In the genomic region with DNA sequence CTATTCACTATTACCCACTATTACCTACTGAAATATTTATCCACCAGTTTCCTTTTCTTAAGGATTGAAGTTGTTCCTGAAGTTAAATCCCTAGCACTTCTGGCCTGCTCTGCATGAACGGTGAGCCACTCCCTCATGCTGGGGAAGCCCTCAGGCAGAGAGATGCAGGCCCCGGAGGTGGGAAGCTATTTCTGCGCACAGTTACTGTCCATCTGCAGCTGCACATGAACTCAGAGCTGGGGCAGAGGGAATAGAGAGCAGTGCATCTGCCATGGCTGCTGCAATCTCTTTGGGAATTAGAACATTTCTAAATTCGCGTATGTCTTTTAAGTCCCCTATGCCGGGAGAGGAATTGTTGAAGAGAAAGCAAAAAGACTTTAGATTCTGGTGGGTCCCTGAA, we compare ENCODE assay signal across 31 cellular contexts. TPM values are rescaled to one million over a fixed set of nuclear protein-coding genes. Genes with fewer than 3 reads are reported as not detected.
"Had no signal": no experiment of that assay in that cellular context is flagged by ENCODE, and none has a peak within 500 bp of the region (broad histone marks: within the 10 kb centered on the region; RNA-seq: fewer than 3 reads in every experiment).

No MANE protein-coding gene starts in this region.

- H3K4me1 Mint-ChIP-seq: activated CD4-positive, alpha-beta T cell treated with anti-CD3 and anti-CD28 coated beads for 36 hours; activated CD4-positive, alpha-beta T cell treated with anti-CD3 and anti-CD28 coated beads, Interleukin-2, amount 10 ng/mL, durations not matched to agents 24 days and 14 days; activated CD8-positive, alpha-beta memory T cell treated with anti-CD3 and anti-CD28 coated beads, Interleukin-2, amount 10 ng/mL, durations not matched to agents 7 days and 5 days; activated naive CD4-positive, alpha-beta T cell treated with anti-CD3 and anti-CD28 coated beads, Interleukin-2, amount 50 U/mL, for 24 hours; activated naive CD8-positive, alpha-beta T cell treated with anti-CD3 and anti-CD28 coated beads for 36 hours; activated naive CD8-positive, alpha-beta T cell treated with anti-CD3 and anti-CD28 coated beads, Interleukin-2, amount 50 U/mL, for 24 hours had no signal

- H3K9me3 ChIP-seq: adrenal gland, body of pancreas, esophagus squamous epithelium had no signal

- H3K4me3 Mint-ChIP-seq: activated CD4-positive, alpha-beta memory T cell treated with anti-CD3 and anti-CD28 coated beads for 36 hours; activated CD4-positive, alpha-beta T cell treated with anti-CD3 and anti-CD28 coated beads for 36 hours; activated CD4-positive, alpha-beta T cell treated with anti-CD3 and anti-CD28 coated beads, Interleukin-2, amount 10 ng/mL, durations not matched to agents 24 days and 14 days; activated CD8-positive, alpha-beta memory T cell treated with anti-CD3 and anti-CD28 coated beads, Interleukin-2, amount 10 ng/mL, durations not matched to agents 7 days and 5 days; activated CD8-positive, alpha-beta T cell treated with anti-CD3 and anti-CD28 coated beads, Interleukin-2, amount 10 ng/mL, durations not matched to agents 7 days and 5 days; activated naive CD4-positive, alpha-beta T cell treated with anti-CD3 and anti-CD28 coated beads for 36 hours; activated naive CD4-positive, alpha-beta T cell treated with anti-CD3 and anti-CD28 coated beads, Interleukin-2, amount 50 U/mL, for 24 hours; activated naive CD8-positive, alpha-beta T cell treated with anti-CD3 and anti-CD28 coated beads for 36 hours; activated naive CD8-positive, alpha-beta T cell treated with anti-CD3 and anti-CD28 coated beads, Interleukin-2, amount 50 U/mL, for 24 hours; activated T-helper 1 cell treated with anti-CD3 and anti-CD28 coated beads, Interleukin-12 subunit alpha, Interleukin-12 subunit beta, Interleukin-2, Interleukin-4 antibody, amounts not matched to agents 30 ng/mL and 10 ng/mL and 1 ng/mL, durations not matched to agents 14 hours and 24 hours and 36 hours had no signal

- H3K27ac Mint-ChIP-seq: activated CD4-positive, alpha-beta memory T cell treated with anti-CD3 and anti-CD28 coated beads for 36 hours; activated CD4-positive, alpha-beta T cell treated with anti-CD3 and anti-CD28 coated beads for 36 hours; activated CD4-positive, alpha-beta T cell treated with anti-CD3 and anti-CD28 coated beads, Interleukin-2, amount 10 ng/mL, durations not matched to agents 24 days and 14 days; activated CD8-positive, alpha-beta memory T cell treated with anti-CD3 and anti-CD28 coated beads, Interleukin-2, amount 10 ng/mL, durations not matched to agents 7 days and 5 days; activated CD8-positive, alpha-beta T cell treated with anti-CD3 and anti-CD28 coated beads, Interleukin-2, amount 10 ng/mL, durations not matched to agents 7 days and 5 days; activated naive CD4-positive, alpha-beta T cell treated with anti-CD3 and anti-CD28 coated beads for 36 hours; activated naive CD4-positive, alpha-beta T cell treated with anti-CD3 and anti-CD28 coated beads, Interleukin-2, amount 50 U/mL, for 24 hours; activated naive CD8-positive, alpha-beta T cell treated with anti-CD3 and anti-CD28 coated beads for 36 hours; activated naive CD8-positive, alpha-beta T cell treated with anti-CD3 and anti-CD28 coated beads, Interleukin-2, amount 50 U/mL, for 24 hours; activated T-helper 1 cell treated with anti-CD3 and anti-CD28 coated beads, Interleukin-12 subunit alpha, Interleukin-12 subunit beta, Interleukin-2, Interleukin-4 antibody, amounts not matched to agents 30 ng/mL and 10 ng/mL and 1 ng/mL, durations not matched to agents 14 hours and 24 hours and 36 hours; activated T-helper 2 cell treated with anti-CD3 and anti-CD28 coated beads, Interferon-gamma antibody, Interleukin-2, Interleukin-4, amounts not matched to agents 10 μg/mL and 5 μg/mL and 100 μg/mL, durations not matched to agents 14 hours and 24 hours and 36 hours had no signal

- H3K27ac ChIP-seq: adrenal gland, body of pancreas, esophagus squamous epithelium, gastroesophageal sphincter had no signal

- H3K27me3 ChIP-seq: adrenal gland, body of pancreas, gastroesophageal sphincter had no signal

- ATAC-seq: activated CD4-positive, alpha-beta T cell treated with anti-CD3 and anti-CD28 coated beads for 36 hours; activated CD8-positive, alpha-beta memory T cell treated with anti-CD3 and anti-CD28 coated beads, Interleukin-2, amount 10 ng/mL, durations not matched to agents 7 days and 5 days; activated CD8-positive, alpha-beta T cell treated with anti-CD3 and anti-CD28 coated beads, Interleukin-2, amount 10 ng/mL, durations not matched to agents 7 days and 5 days; activated naive CD8-positive, alpha-beta T cell treated with anti-CD3 and anti-CD28 coated beads, Interleukin-2, amount 50 U/mL, for 24 hours; body of pancreas; gastroesophageal sphincter had no signal

- DNase-seq: activated CD4-positive, alpha-beta memory T cell treated with anti-CD3 and anti-CD28 coated beads for 36 hours; activated CD4-positive, alpha-beta T cell treated with anti-CD3 and anti-CD28 coated beads for 36 hours; activated CD4-positive, alpha-beta T cell treated with anti-CD3 and anti-CD28 coated beads, Interleukin-2, amount 10 ng/mL, durations not matched to agents 24 days and 14 days; activated CD4-positive, CD25-positive, alpha-beta regulatory T cell; activated CD4-positive, CD25-positive, alpha-beta regulatory T cell treated with anti-CD3 and anti-CD28 coated beads, Interleukin-2, amount 50 U/mL, for 72 hours; activated CD8-positive, alpha-beta memory T cell treated with anti-CD3 and anti-CD28 coated beads, Interleukin-2, amount 10 ng/mL, durations not matched to agents 7 days and 5 days; activated CD8-positive, alpha-beta memory T cell treated with anti-CD3 and anti-CD28 coated beads, Interleukin-2, amount 50 U/mL, for 4 hours; activated CD8-positive, alpha-beta T cell treated with anti-CD3 and anti-CD28 coated beads, Interleukin-2, amount 10 ng/mL, durations not matched to agents 7 days and 5 days; activated effector memory CD4-positive, alpha-beta T cell treated with anti-CD3 and anti-CD28 coated beads, Interleukin-2, amount 50 U/mL, for 16 hours; activated naive CD4-positive, alpha-beta T cell treated with anti-CD3 and anti-CD28 coated beads for 36 hours; activated naive CD8-positive, alpha-beta T cell treated with anti-CD3 and anti-CD28 coated beads for 36 hours; activated naive CD8-positive, alpha-beta T cell treated with anti-CD3 and anti-CD28 coated beads, Interleukin-2, amount 50 U/mL, for 24 hours; activated T-cell treated with anti-CD3 and anti-CD28 coated beads, Interleukin-2, amount 50 U/mL, for 1 hour; activated T-cell treated with anti-CD3 and anti-CD28 coated beads, Interleukin-2, amount 50 U/mL, for 48 hours; adrenal gland; amygdala; aorta; body of pancreas; caudate nucleus; effector memory CD4-positive, alpha-beta T cell; erythroblast; esophagus squamous epithelium; foreskin melanocyte; head of caudate nucleus; T-helper 2 cell had no signal

- H3K36me3 ChIP-seq: adrenal gland, esophagus squamous epithelium, gastroesophageal sphincter had no signal

- H3K9me3 Mint-ChIP-seq: activated CD4-positive, alpha-beta T cell treated with anti-CD3 and anti-CD28 coated beads, Interleukin-2, amount 10 ng/mL, durations not matched to agents 24 days and 14 days; activated naive CD4-positive, alpha-beta T cell treated with anti-CD3 and anti-CD28 coated beads for 36 hours; activated T-helper 1 cell treated with anti-CD3 and anti-CD28 coated beads, Interleukin-12 subunit alpha, Interleukin-12 subunit beta, Interleukin-2, Interleukin-4 antibody, amounts not matched to agents 30 ng/mL and 10 ng/mL and 1 ng/mL, durations not matched to agents 14 hours and 24 hours and 36 hours had no signal

- H3K4me1 ChIP-seq: adrenal gland, body of pancreas, esophagus squamous epithelium had no signal

- H3K4me3 ChIP-seq: adrenal gland, body of pancreas, esophagus squamous epithelium, gastroesophageal sphincter had no signal

RNA-seq across cellular contexts. Expression of a gene that starts 6.3 kb away (rescaled TPM):
- total RNA-seq: activated CD4-positive, alpha-beta memory T cell treated with anti-CD3 and anti-CD28 coated beads for 36 hours; activated CD4-positive, alpha-beta T cell treated with anti-CD3 and anti-CD28 coated beads for 36 hours; activated CD4-positive, alpha-beta T cell treated with anti-CD3 and anti-CD28 coated beads, Interleukin-2, amount 10 ng/mL, durations not matched to agents 24 days and 14 days; activated CD8-positive, alpha-beta memory T cell treated with anti-CD3 and anti-CD28 coated beads for 36 hours; activated CD8-positive, alpha-beta memory T cell treated with anti-CD3 and anti-CD28 coated beads, Interleukin-2, amount 10 ng/mL, durations not matched to agents 7 days and 5 days; activated CD8-positive, alpha-beta T cell treated with anti-CD3 and anti-CD28 coated beads, Interleukin-2, amount 10 ng/mL, durations not matched to agents 7 days and 5 days; activated naive CD4-positive, alpha-beta T cell treated with anti-CD3 and anti-CD28 coated beads for 36 hours; activated naive CD8-positive, alpha-beta T cell treated with anti-CD3 and anti-CD28 coated beads for 36 hours; activated T-helper 1 cell treated with anti-CD3 and anti-CD28 coated beads, Interleukin-12 subunit alpha, Interleukin-12 subunit beta, Interleukin-2, Interleukin-4 antibody, amounts not matched to agents 30 ng/mL and 10 ng/mL and 1 ng/mL, durations not matched to agents 14 hours and 24 hours and 36 hours; activated T-helper 2 cell treated with anti-CD3 and anti-CD28 coated beads, Interferon-gamma antibody, Interleukin-2, Interleukin-4, amounts not matched to agents 10 μg/mL and 5 μg/mL and 100 μg/mL, durations not matched to agents 14 hours and 24 hours and 36 hours; T-helper 1 cell treated with Interleukin-12 subunit alpha and Interleukin-12 subunit beta and Interleukin-4 antibody, amounts not matched to agents 30 ng/mL and 1 ng/mL, for 36 hours had no signal
